ENCODE assay signal across 23 cellular contexts in the genomic region with DNA sequence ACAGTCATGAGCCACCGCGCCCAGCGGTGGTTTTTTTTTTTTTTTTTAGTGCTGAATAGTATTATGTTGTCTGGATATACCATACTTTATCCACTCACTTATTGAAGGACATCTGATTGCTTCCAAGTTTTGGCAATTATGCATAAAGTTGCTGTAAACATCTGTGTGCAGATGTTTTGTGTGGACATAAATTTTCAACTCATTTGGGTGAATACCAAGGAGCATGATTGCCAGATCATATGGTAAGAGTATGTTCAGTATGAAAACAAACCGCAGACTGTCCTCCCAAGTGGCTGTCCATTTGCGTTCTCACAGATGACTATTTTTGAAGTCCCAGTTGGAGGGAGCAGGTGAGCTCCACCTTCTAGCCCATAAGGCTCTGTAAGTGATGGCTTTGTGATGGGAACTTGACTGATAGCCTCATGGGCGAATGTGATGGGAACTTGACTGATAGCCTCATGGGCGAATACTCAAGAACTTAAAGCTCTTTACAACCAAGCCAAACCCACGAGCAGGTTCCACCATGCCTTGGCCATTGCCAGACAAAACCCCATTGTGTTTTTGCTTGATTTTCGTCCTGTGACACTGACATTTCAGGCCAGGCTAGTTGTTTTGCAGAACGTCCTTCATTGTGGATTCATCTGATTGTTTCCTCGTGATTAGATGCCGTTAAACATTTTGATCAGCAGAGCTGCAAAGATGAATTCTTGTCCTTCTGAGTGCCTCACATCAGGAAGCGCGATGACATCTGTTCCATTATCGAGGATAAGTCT. TPM values are rescaled to one million over a fixed set of nuclear protein-coding genes. Genes with fewer than 3 reads are reported as not detected.
DNase-seq lines count a peak whose midpoint lies in the region; ATAC-seq, FAIRE-seq and TF ChIP-seq lines count a peak whose summit lies in the region.
"Had no signal": no experiment of that assay in that cellular context is flagged by ENCODE, and none has a peak within 500 bp of the region (broad histone marks: within the 10 kb centered on the region; RNA-seq: fewer than 3 reads in every experiment).

No MANE protein-coding gene starts in this region.

- H3K4me3 Mint-ChIP-seq in nephron progenitor cell, result no peak overlapping the region
- H3K4me3 Mint-ChIP-seq: CD4-positive, CD25-positive, alpha-beta regulatory T cell; IgD-negative memory B cell had no signal

- no peak for ATAC-seq in activated CD4-positive, CD25-positive, alpha-beta regulatory T cell treated with anti-CD3 and anti-CD28 coated beads, Interleukin-2, amount 50 U/mL, for 24 hours
- ATAC-seq: PC-3 had no signal

- CTCF ChIA-PET in endothelial cell of umbilical vein (lab: Charles Lee), result interaction anchor here (1.4 kb wide), 1 partner anchor 448 kb away, joined by 5 read pairs; no protein-coding TSS in a partner anchor

- no peaks in the 10 kb centered on the region for H3K4me1 ChIP-seq in adipocyte (ENCODE audit: control insufficient read depth, insufficient read depth, low read length)
- H3K4me1 ChIP-seq in endothelial cell of umbilical vein (ENCODE audit: control insufficient read depth, extremely low read depth, insufficient read depth, low read length), result no peaks in the 10 kb centered on the region

- no peaks in the 10 kb centered on the region for H3K9me3 ChIP-seq in adipocyte (ENCODE audit: control insufficient read depth, low read length)
- no peaks in the 10 kb centered on the region for H3K9me3 ChIP-seq in endothelial cell of umbilical vein (replicated peaks; ENCODE audit: control insufficient read depth, insufficient read depth, low read length)
- H3K9me3 ChIP-seq: BLaER1 had no signal

- BruUV-seq in endothelial cell of umbilical vein (replicated peaks; lab: Mats Ljungman, UMichigan), result no TSS peak

- no peaks in the 10 kb centered on the region for H3K9me1 ChIP-seq in endothelial cell of umbilical vein (replicated peaks; ENCODE audit: control insufficient read depth, extremely low read depth, insufficient read depth, low read length)

- no peak overlapping the region for H3K27ac ChIP-seq in endothelial cell of umbilical vein (ENCODE audit: insufficient read depth, low read depth, low read length)
- peak overlapping the region; percentile 19 for H3K27ac ChIP-seq in substantia nigra (ENCODE audit: low read depth, low read length, poor library complexity, severe bottlenecking)
- H3K27ac ChIP-seq: BLaER1, KMS-11 had no signal

- peaks cover 58% of the 10 kb centered on the region for H3K36me3 Mint-ChIP-seq in nephron progenitor cell (ENCODE audit: low read depth)
- H3K36me3 Mint-ChIP-seq: CD4-positive, CD25-positive, alpha-beta regulatory T cell; IgD-negative memory B cell had no signal

- DNase-seq in adipocyte (ENCODE audit: low read depth), result peak; percentile 40
- no peak for DNase-seq in endothelial cell of umbilical vein (ENCODE audit: low read depth, low spot score)
- peak; percentile 23 for DNase-seq in medulla oblongata (ENCODE audit: extremely low spot score)
- no peak for DNase-seq in substantia nigra (lab: John Stamatoyannopoulos, UW)
- no peak for DNase-seq in nephron progenitor cell
- DNase-seq in DMS53 (lab: John Stamatoyannopoulos, UW), result no peak
- DNase-seq: CD4-positive, CD25-positive, alpha-beta regulatory T cell; DMS153; GOT3; HCEC 1CT; MM.1S; NCI-H1417; NCI-H1694; NCI-H2029 treated with DMSO at 0.1 percent for 48 hours; NCI-H446 treated with DMSO at 0.1 percent for 48 hours; NCI-H526; NCI-H82; NK-92 treated with Interleukin-12 subunit alpha and Interleukin-12 subunit beta, amount 100 ng/mL, for 24 hours; PC-3 had no signal

- FAIRE-seq in endothelial cell of umbilical vein (lab: Jason Lieb, UNC), result peak; percentile 26

- H3K79me2 ChIP-seq in endothelial cell of umbilical vein (ENCODE audit: control insufficient read depth, insufficient read depth, low read length), result peaks cover 89% of the 10 kb centered on the region

- no peak for TF ChIP-seq CTCF in endothelial cell of umbilical vein (IDR thresholded peaks at IDR 0.05; ENCODE audit: extremely low read depth in 1 of 2, insufficient read depth in 1 of 2, low read depth in 1 of 2, low read length in 2 of 2)
- TF ChIP-seq CTCF in nephron progenitor cell (IDR thresholded peaks at IDR 0.05), result no peak

- H3K4me2 ChIP-seq in endothelial cell of umbilical vein (ENCODE audit: insufficient read depth, low read length), result no peak overlapping the region
- H3K4me2 ChIP-seq: BLaER1, KMS-11 had no signal

- dilution Hi-C loops in endothelial cell of umbilical vein (cut with MboI; ENCODE audit: extremely low pct_ligation_motif_present, low sequenced_read_pairs), result no loop called here

- TF ChIP-seq POLR2A in endothelial cell of umbilical vein (IDR thresholded peaks at IDR 0.05; ENCODE audit: low read depth, low read length), result no peak

- H4K20me1 ChIP-seq in endothelial cell of umbilical vein (replicated peaks; ENCODE audit: control insufficient read depth, extremely low read depth, insufficient read depth, low read length), result no peaks in the 10 kb centered on the region

- H3K4me1 Mint-ChIP-seq in nephron progenitor cell, result peaks cover 19% of the 10 kb centered on the region

- no peaks in the 10 kb centered on the region for H3K27me3 Mint-ChIP-seq in nephron progenitor cell (ENCODE audit: low read depth, poor library complexity)

- H3K36me3 ChIP-seq in adipocyte (ENCODE audit: control insufficient read depth, insufficient read depth, low read length, severe bottlenecking) (peaks cover 8% of the 10 kb centered on the region), endothelial cell of umbilical vein (ENCODE audit: control insufficient read depth in 2 of 2, extremely low read depth in 1 of 2, insufficient read depth in 2 of 2, low read length in 2 of 2) (peaks cover 5 to 8% of the 10 kb centered on the region in 2 experiments)

- H3K9me3 Mint-ChIP-seq in nephron progenitor cell, result no peaks in the 10 kb centered on the region
- H3K9me3 Mint-ChIP-seq: CD4-positive, CD25-positive, alpha-beta regulatory T cell had no signal

- H3K4me3 ChIP-seq in adipocyte (ENCODE audit: low read length), result no peak overlapping the region
- no peak overlapping the region for H3K4me3 ChIP-seq in endothelial cell of umbilical vein (replicated peaks in 1 of 3; ENCODE audit: insufficient read depth in 1 of 3, low read depth in 1 of 3, low read length in 3 of 3)
- H3K4me3 ChIP-seq: BLaER1 had no signal

- no peak overlapping the region for H2AFZ ChIP-seq in endothelial cell of umbilical vein (ENCODE audit: low read depth, low read length)

- no peak overlapping the region for H3K27ac Mint-ChIP-seq in nephron progenitor cell
- H3K27ac Mint-ChIP-seq: CD4-positive, CD25-positive, alpha-beta regulatory T cell; IgD-negative memory B cell had no signal

- H3K27me3 ChIP-seq in adipocyte (replicated peaks; ENCODE audit: control insufficient read depth, insufficient read depth, low read length) (no peaks in the 10 kb centered on the region), endothelial cell of umbilical vein (ENCODE audit: control insufficient read depth in 2 of 2, insufficient read depth in 2 of 2, low read length in 2 of 2) (no peaks in the 10 kb centered on the region)
- H3K27me3 ChIP-seq: BLaER1 had no signal

- POLR2A ChIA-PET in endothelial cell of umbilical vein (lab: Charles Lee), result no interaction called here

- intact Hi-C loops in endothelial cell of umbilical vein (cut with micrococcal nuclease), result no loop called here

- H3K9ac ChIP-seq in adipocyte (ENCODE audit: low read length) (no peak overlapping the region), endothelial cell of umbilical vein (replicated peaks; ENCODE audit: extremely low read depth, insufficient read depth, low read length) (no peak overlapping the region)
- H3K9ac ChIP-seq: BLaER1, KMS-11 had no signal

TF ChIP-seq in endothelial cell of umbilical vein, 7 proteins besides CTCF, POLR2A, EP300 and RAD21:
- TF ChIP-seq GATA2 (IDR thresholded peaks at IDR 0.05; ENCODE audit: insufficient read depth, insufficient read length, low read depth, low read length) (no peak), POLR2AphosphoS5 (IDR thresholded peaks at IDR 0.05; ENCODE audit: insufficient read depth, low read depth, low read length) (peak; percentile 13)

RNA-seq across cellular contexts. Expression of gene ZBTB2, which starts 51.0 kb away (rescaled TPM):
- 13.1 and 13.6 TPM in 2 replicates for total RNA-seq in endothelial cell of umbilical vein
- polyA plus RNA-seq in endothelial cell of umbilical vein, result 11.3 and 11.8 TPM in 2 replicates
- polyA plus RNA-seq in endothelial cell of umbilical vein (2011; cell fraction: cytosol; rRNA removed), result 13.3 and 15.3 TPM in 2 replicates
- polyA plus RNA-seq in endothelial cell of umbilical vein (2011; cell fraction: nucleus; rRNA removed), result 10.3 and 10.4 TPM in 2 replicates
- polyA plus RNA-seq in endothelial cell of umbilical vein (2012), result 8.1 and 13.4 TPM in 2 replicates
- 21.8 and 23.6 TPM in 2 replicates for polyA minus RNA-seq in endothelial cell of umbilical vein
- 13.7 TPM for polyA minus RNA-seq in endothelial cell of umbilical vein (2011; cell fraction: cytosol; rRNA and poly(A)+ RNA removed)
- 6.4 and 8.0 TPM in 2 replicates for polyA minus RNA-seq in endothelial cell of umbilical vein (2011; cell fraction: nucleus; rRNA and poly(A)+ RNA removed)

Comparison
In these comparisons a context has a peak if more than half of its experiments do, and no peak if none do; other contexts are left out.
1. DNase-seq: peak in adipocyte (single experiment) and medulla oblongata (single experiment); none in endothelial cell of umbilical vein (single experiment), substantia nigra (0 of 49), nephron progenitor cell (single experiment) and DMS53 (single experiment).